In genomic region chr2:47075361-47076125, GRCh38 we compare ENCODE assay signal across 10 cellular contexts.
A peak's percentile ranks its signal among the peaks of the same experiment; 100 is the strongest.
DNase-seq lines count a peak whose midpoint lies in the region; ATAC-seq lines count a peak whose summit lies in the region.
"Had no signal": no experiment of that assay in that cellular context is flagged by ENCODE, and none has a peak within 500 bp of the region (broad histone marks: within the 10 kb centered on the region; RNA-seq: fewer than 3 reads in every experiment).

No MANE protein-coding gene starts in this region.

- no peak overlapping the region for H2BK12ac ChIP-seq in neuronal stem cell (ENCODE audit: low read length)

- peak overlapping the region in 9 of 11 experiments; percentile 48 to 100 (median 96); a peak in 19 of 22 replicates for H3K27ac ChIP-seq in BLaER1 treated with 17β-estradiol and CSF1 and Interleukin-3, amounts not matched to agents 10 nM and 100 nM
- H3K27ac ChIP-seq in neuronal stem cell (replicated peaks; ENCODE audit: low read length): no peak overlapping the region

- no peak overlapping the region for H2BK15ac ChIP-seq in neuronal stem cell (ENCODE audit: low read length)

- no peak overlapping the region for H3K14ac ChIP-seq in neuronal stem cell (ENCODE audit: low read length)

- no peak for ATAC-seq in effector memory CD8-positive, alpha-beta T cell (replicated peaks)
- no peak for ATAC-seq in GM18519 (IDR thresholded peaks at IDR 0.05; ENCODE audit: low FRiP score, unreplicated experiment)

- no peaks in the 10 kb centered on the region for H3K79me1 ChIP-seq in neuronal stem cell (ENCODE audit: low read depth, low read length)

- H3K27ac Mint-ChIP-seq in effector memory CD8-positive, alpha-beta T cell: peak overlapping the region; percentile 11 to 74

- no peaks in the 10 kb centered on the region for H3K27me3 ChIP-seq in BLaER1 treated with 17β-estradiol and CSF1 and Interleukin-3, amounts not matched to agents 10 nM and 100 nM
- H3K27me3 ChIP-seq in neuronal stem cell (ENCODE audit: control insufficient read depth in 3 of 3, insufficient read depth in 3 of 3, low read depth in 1 of 3, low read length in 3 of 3): no peaks in the 10 kb centered on the region

- no peak overlapping the region for H3K4me3 ChIP-seq in BLaER1 treated with 17β-estradiol and CSF1 and Interleukin-3, amounts not matched to agents 10 nM and 100 nM
- no peak overlapping the region for H3K4me3 ChIP-seq in neuronal stem cell (ENCODE audit: low read length in 2 of 2)

- H3K4ac ChIP-seq in neuronal stem cell (ENCODE audit: low read length): no peak overlapping the region

- peaks cover 50 to 100% (median 95%) of the 10 kb centered on the region in 10 experiments for H3K4me1 ChIP-seq in BLaER1 treated with 17β-estradiol and CSF1 and Interleukin-3, amounts not matched to agents 10 nM and 100 nM
- H3K4me1 ChIP-seq in neuronal stem cell (ENCODE audit: control insufficient read depth in 2 of 2, insufficient read depth in 1 of 2, low read depth in 1 of 2, low read length in 2 of 2): peaks cover 29 to 34% of the 10 kb centered on the region in 2 donors

- peaks cover 16 to 34% of the 10 kb centered on the region in 2 donors for H3K4me1 Mint-ChIP-seq in effector memory CD8-positive, alpha-beta T cell (ENCODE audit: low read depth in 2 of 2)

- no peaks in the 10 kb centered on the region for H3K27me3 Mint-ChIP-seq in effector memory CD8-positive, alpha-beta T cell

- no peak overlapping the region for H4K8ac ChIP-seq in neuronal stem cell (ENCODE audit: low read depth, low read length)

- no peak overlapping the region for H3K4me3 Mint-ChIP-seq in effector memory CD8-positive, alpha-beta T cell

- peak overlapping the region; percentile 68 for H3K18ac ChIP-seq in neuronal stem cell (ENCODE audit: low read length)

- H2AFZ ChIP-seq in neuronal stem cell (ENCODE audit: low read length): no peak overlapping the region

- H3K36me3 Mint-ChIP-seq in effector memory CD8-positive, alpha-beta T cell (ENCODE audit: insufficient read depth): peaks cover 14% of the 10 kb centered on the region

- H4K91ac ChIP-seq in neuronal stem cell (ENCODE audit: low read depth, low read length, poor library complexity): no peak overlapping the region

- H3K9me3 ChIP-seq in BLaER1 treated with 17β-estradiol and CSF1 and Interleukin-3, amounts not matched to agents 10 nM and 100 nM (replicated peaks in 1 of 11): no peaks in the 10 kb centered on the region
- H3K9me3 ChIP-seq in neuronal stem cell (replicated peaks in 1 of 2; ENCODE audit: control insufficient read depth in 2 of 2, insufficient read depth in 1 of 2, low read depth in 1 of 2, low read length in 2 of 2): no peaks in the 10 kb centered on the region

- H4K20me1 ChIP-seq in BLaER1 treated with 17β-estradiol and CSF1 and Interleukin-3, amounts not matched to agents 10 nM and 100 nM: peaks cover 0 to 71% (median 0%) of the 10 kb centered on the region in 11 experiments; a peak in 8 of 22 replicates

- H3K9ac ChIP-seq in BLaER1 treated with 17β-estradiol and CSF1 and Interleukin-3, amounts not matched to agents 10 nM and 100 nM: peak overlapping the region in 9 of 11 experiments; percentile 6 to 94 (median 43); a peak in 14 of 22 replicates
- H3K9ac ChIP-seq in neuronal stem cell (ENCODE audit: low read depth, low read length, poor library complexity): peak overlapping the region; percentile 30

- H3K9me3 Mint-ChIP-seq in effector memory CD8-positive, alpha-beta T cell: no peaks in the 10 kb centered on the region

- WGBS in neuronal stem cell (ENCODE audit: extremely low coverage in 2 of 2, insufficient read length in 2 of 2, insufficient replicate concordance in 1 of 2), 2 donors: no CpG with 5 or more reads among the region's 6 CpGs

- H3K36me3 ChIP-seq in BLaER1 treated with 17β-estradiol and CSF1 and Interleukin-3, amounts not matched to agents 10 nM and 100 nM: peaks cover 0 to 46% (median 30%) of the 10 kb centered on the region in 11 experiments; a peak in 18 of 22 replicates
- H3K36me3 ChIP-seq in neuronal stem cell (replicated peaks in 1 of 2; ENCODE audit: control insufficient read depth in 2 of 2, insufficient read depth in 2 of 2, low read length in 2 of 2): peaks cover 0 to 3% of the 10 kb centered on the region in 2 donors

- peak overlapping the region; percentile 39 for H2BK5ac ChIP-seq in neuronal stem cell (ENCODE audit: low read length)

- H3K23ac ChIP-seq in neuronal stem cell (ENCODE audit: low read depth, low read length, poor library complexity): no peak overlapping the region

- H3K4me2 ChIP-seq in BLaER1 treated with 17β-estradiol and CSF1 and Interleukin-3, amounts not matched to agents 10 nM and 100 nM: peak overlapping the region in 7 of 11 experiments; percentile 41 to 96 (median 91); a peak in 14 of 22 replicates
- no peak overlapping the region for H3K4me2 ChIP-seq in neuronal stem cell (ENCODE audit: insufficient read depth, low read length, poor library complexity, severe bottlenecking)

- DNase-seq in LHCN-M2 (ENCODE audit: low read depth) (peak; percentile 40), neuronal stem cell (ENCODE audit: low spot score) (no peak), cerebellar nuclear complex (lab: John Stamatoyannopoulos, UW) (no peak), kidney tubule cell (ENCODE audit: low spot score) (no peak), NCI-H524 treated with DMSO at 0.1 percent for 48 hours (lab: John Stamatoyannopoulos, UW) (no peak)
- DNase-seq in effector memory CD8-positive, alpha-beta T cell: no peak
- DNase-seq: DND-41; stimulated activated CD4-positive, alpha-beta T cell treated with anti-CD3 and anti-CD28 coated beads, Interleukin-15, amount 100 ng/mL, for 24 hours had no signal

- H2AK5ac ChIP-seq in neuronal stem cell (ENCODE audit: low read depth, low read length): peak overlapping the region; percentile 25

- no peak overlapping the region for H2BK120ac ChIP-seq in neuronal stem cell (ENCODE audit: low read depth, low read length)
